ENCODE assay signal across 1 cellular context in the genomic region with DNA sequence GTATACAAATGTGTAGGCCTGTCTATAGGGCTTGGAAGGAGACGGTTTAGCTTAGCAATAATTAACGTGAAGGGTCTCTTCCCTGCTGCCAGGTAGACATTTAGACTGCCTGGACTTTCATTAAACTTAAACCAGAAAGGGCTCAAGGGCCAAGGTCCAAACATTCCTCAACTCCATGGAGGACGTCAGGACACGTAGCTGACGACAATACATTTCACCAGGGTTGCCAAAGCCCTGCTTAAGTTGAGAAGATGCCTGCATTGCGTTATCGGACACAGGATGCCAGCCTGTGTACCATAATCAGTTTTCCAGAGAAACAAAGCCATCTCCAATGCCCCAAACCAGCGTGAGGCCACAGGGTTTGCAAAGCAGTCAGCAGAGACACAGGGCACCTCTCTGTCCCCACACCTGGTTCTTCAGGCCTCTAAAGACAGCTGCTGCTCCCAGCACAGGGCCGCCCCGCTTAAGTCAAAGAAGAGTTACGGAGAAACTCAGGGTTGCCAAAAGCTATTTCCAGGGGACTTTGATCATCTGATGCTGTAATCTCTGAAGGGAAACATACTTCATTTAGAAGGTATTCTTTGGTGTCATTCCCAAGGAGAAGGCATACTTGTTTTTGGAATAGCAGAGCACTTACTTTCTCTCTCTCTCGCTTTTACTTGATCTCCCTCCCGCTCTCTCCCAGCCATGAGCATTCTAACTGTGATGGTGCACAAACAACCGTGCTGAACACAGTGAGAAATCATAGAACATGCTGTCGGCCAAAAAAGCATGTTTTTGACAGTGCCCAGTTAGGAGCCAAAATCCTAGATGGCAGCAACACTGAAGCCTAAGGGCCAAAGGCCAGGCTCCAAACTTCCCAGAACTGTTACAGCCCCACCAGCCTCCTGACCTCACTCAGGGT.
TF ChIP-seq lines count a peak whose summit lies in the region.

No MANE protein-coding gene starts in this region.

TF ChIP-seq in HepG2, 621 proteins besides CTCF, POLR2A, EP300 and RAD21 (continued from another document and continues in another):
- peak; percentile 61; the same call in 1 of the 2 replicates for TF ChIP-seq ESRRA (CRISPR knock-in tag; IDR thresholded peaks at IDR 0.05; ENCODE audit: low read depth)
- TF ChIP-seq SRSF9 (IDR thresholded peaks at IDR 0.05; ENCODE audit: borderline replicate concordance, insufficient read depth, low read depth, low read length, poor library complexity, severe bottlenecking), result no peak
- no peak for TF ChIP-seq SRY (CRISPR knock-in tag; IDR thresholded peaks at IDR 0.05)
- TF ChIP-seq TARDBP (CRISPR knock-in tag; IDR thresholded peaks at IDR 0.05), result 0 out of 2 replicates have a peak, but pooled peaks have one; percentile 46
- TF ChIP-seq FOXA3 (CRISPR knock-in tag; IDR thresholded peaks at IDR 0.05), result 0 out of 2 replicates have a peak, but pooled peaks have one; percentile 8
- TF ChIP-seq, protein P1, sequence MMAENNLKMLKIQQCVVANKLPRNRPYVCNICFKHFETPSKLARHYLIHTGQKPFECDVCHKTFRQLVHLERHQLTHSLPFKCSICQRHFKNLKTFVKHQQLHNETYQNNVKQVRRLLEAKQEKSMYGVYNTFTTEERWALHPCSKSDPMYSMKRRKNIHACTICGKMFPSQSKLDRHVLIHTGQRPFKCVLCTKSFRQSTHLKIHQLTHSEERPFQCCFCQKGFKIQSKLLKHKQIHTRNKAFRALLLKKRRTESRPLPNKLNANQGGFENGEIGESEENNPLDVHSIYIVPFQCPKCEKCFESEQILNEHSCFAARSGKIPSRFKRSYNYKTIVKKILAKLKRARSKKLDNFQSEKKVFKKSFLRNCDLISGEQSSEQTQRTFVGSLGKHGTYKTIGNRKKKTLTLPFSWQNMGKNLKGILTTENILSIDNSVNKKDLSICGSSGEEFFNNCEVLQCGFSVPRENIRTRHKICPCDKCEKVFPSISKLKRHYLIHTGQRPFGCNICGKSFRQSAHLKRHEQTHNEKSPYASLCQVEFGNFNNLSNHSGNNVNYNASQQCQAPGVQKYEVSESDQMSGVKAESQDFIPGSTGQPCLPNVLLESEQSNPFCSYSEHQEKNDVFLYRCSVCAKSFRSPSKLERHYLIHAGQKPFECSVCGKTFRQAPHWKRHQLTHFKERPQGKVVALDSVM (CRISPR knock-in tag; IDR thresholded peaks at IDR 0.05), result no peak
- TF ChIP-seq HNF4A (CRISPR knock-in tag; IDR thresholded peaks at IDR 0.05), result peak; percentile 75
- no peak for TF ChIP-seq KAT2B (IDR thresholded peaks at IDR 0.05; ENCODE audit: borderline replicate concordance, low read depth, low read length)
- TF ChIP-seq POGZ (CRISPR knock-in tag; IDR thresholded peaks at IDR 0.05), result peak; percentile 44; the same call in 1 of the 2 replicates
- no peak for TF ChIP-seq ZBTB42 (CRISPR knock-in tag; IDR thresholded peaks at IDR 0.05)
- TF ChIP-seq, protein P2, sequence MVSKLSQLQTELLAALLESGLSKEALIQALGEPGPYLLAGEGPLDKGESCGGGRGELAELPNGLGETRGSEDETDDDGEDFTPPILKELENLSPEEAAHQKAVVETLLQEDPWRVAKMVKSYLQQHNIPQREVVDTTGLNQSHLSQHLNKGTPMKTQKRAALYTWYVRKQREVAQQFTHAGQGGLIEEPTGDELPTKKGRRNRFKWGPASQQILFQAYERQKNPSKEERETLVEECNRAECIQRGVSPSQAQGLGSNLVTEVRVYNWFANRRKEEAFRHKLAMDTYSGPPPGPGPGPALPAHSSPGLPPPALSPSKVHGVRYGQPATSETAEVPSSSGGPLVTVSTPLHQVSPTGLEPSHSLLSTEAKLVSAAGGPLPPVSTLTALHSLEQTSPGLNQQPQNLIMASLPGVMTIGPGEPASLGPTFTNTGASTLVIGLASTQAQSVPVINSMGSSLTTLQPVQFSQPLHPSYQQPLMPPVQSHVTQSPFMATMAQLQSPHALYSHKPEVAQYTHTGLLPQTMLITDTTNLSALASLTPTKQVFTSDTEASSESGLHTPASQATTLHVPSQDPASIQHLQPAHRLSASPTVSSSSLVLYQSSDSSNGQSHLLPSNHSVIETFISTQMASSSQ (IDR thresholded peaks at IDR 0.05; ENCODE audit: low read depth), result no peak
- TF ChIP-seq, protein P2 (CRISPR knock-in tag; IDR thresholded peaks at IDR 0.05; ENCODE audit: borderline replicate concordance), result no peak
- no peak for TF ChIP-seq SRF (IDR thresholded peaks at IDR 0.05; ENCODE audit: low read depth, low read length)
- TF ChIP-seq ZNF292 (CRISPR knock-in tag; IDR thresholded peaks at IDR 0.05; ENCODE audit: borderline replicate concordance, low read depth), result 0 out of 2 replicates have a peak, but pooled peaks have one; percentile 56
- TF ChIP-seq CREM (IDR thresholded peaks at IDR 0.05), result peak; percentile 41; the same call in 1 of the 2 replicates
- no peak for TF ChIP-seq CREM (CRISPR knock-in tag; IDR thresholded peaks at IDR 0.05)
- TF ChIP-seq ZBTB8A (CRISPR knock-in tag; IDR thresholded peaks at IDR 0.05; ENCODE audit: borderline replicate concordance, low read depth), result no peak
- TF ChIP-seq ZFY (CRISPR knock-in tag; IDR thresholded peaks at IDR 0.05), result peak; percentile 27; the same call in 1 of the 2 replicates
- TF ChIP-seq KLF13 (CRISPR knock-in tag; IDR thresholded peaks at IDR 0.05), result no peak
- TF ChIP-seq ZNF501 (CRISPR knock-in tag; IDR thresholded peaks at IDR 0.05), result peak; percentile 49; the same call in 1 of the 2 replicates
- TF ChIP-seq NCOA2 (CRISPR knock-in tag; IDR thresholded peaks at IDR 0.05), result no peak
- TF ChIP-seq GFI1 (CRISPR knock-in tag; IDR thresholded peaks at IDR 0.05; ENCODE audit: borderline replicate concordance), result no peak
- TF ChIP-seq, protein P3, sequence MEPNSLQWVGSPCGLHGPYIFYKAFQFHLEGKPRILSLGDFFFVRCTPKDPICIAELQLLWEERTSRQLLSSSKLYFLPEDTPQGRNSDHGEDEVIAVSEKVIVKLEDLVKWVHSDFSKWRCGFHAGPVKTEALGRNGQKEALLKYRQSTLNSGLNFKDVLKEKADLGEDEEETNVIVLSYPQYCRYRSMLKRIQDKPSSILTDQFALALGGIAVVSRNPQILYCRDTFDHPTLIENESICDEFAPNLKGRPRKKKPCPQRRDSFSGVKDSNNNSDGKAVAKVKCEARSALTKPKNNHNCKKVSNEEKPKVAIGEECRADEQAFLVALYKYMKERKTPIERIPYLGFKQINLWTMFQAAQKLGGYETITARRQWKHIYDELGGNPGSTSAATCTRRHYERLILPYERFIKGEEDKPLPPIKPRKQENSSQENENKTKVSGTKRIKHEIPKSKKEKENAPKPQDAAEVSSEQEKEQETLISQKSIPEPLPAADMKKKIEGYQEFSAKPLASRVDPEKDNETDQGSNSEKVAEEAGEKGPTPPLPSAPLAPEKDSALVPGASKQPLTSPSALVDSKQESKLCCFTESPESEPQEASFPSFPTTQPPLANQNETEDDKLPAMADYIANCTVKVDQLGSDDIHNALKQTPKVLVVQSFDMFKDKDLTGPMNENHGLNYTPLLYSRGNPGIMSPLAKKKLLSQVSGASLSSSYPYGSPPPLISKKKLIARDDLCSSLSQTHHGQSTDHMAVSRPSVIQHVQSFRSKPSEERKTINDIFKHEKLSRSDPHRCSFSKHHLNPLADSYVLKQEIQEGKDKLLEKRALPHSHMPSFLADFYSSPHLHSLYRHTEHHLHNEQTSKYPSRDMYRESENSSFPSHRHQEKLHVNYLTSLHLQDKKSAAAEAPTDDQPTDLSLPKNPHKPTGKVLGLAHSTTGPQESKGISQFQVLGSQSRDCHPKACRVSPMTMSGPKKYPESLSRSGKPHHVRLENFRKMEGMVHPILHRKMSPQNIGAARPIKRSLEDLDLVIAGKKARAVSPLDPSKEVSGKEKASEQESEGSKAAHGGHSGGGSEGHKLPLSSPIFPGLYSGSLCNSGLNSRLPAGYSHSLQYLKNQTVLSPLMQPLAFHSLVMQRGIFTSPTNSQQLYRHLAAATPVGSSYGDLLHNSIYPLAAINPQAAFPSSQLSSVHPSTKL (CRISPR knock-in tag; IDR thresholded peaks at IDR 0.05), result peak; percentile 51
- TF ChIP-seq MEF2D (CRISPR knock-in tag; IDR thresholded peaks at IDR 0.05), result no peak
- no peak for TF ChIP-seq ZNF432 (CRISPR knock-in tag; IDR thresholded peaks at IDR 0.05; ENCODE audit: borderline replicate concordance)
- TF ChIP-seq SNRNP70 (IDR thresholded peaks at IDR 0.05; ENCODE audit: low read depth, low read length), result no peak
- TF ChIP-seq, protein P4, sequence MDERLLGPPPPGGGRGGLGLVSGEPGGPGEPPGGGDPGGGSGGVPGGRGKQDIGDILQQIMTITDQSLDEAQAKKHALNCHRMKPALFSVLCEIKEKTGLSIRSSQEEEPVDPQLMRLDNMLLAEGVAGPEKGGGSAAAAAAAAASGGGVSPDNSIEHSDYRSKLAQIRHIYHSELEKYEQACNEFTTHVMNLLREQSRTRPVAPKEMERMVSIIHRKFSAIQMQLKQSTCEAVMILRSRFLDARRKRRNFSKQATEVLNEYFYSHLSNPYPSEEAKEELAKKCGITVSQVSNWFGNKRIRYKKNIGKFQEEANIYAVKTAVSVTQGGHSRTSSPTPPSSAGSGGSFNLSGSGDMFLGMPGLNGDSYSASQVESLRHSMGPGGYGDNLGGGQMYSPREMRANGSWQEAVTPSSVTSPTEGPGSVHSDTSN (CRISPR knock-in tag; IDR thresholded peaks at IDR 0.05), result no peak
- TF ChIP-seq ZMAT3 (CRISPR knock-in tag; conservative IDR thresholded peaks at IDR 0.05), result no peak
- no peak for TF ChIP-seq MAZ (IDR thresholded peaks at IDR 0.05; ENCODE audit: borderline replicate concordance, low read depth, low read length)
- 0 out of 2 replicates have a peak, but pooled peaks have one; percentile 14 for TF ChIP-seq MAZ (CRISPR knock-in tag; IDR thresholded peaks at IDR 0.05; ENCODE audit: low read depth)
- no peak for TF ChIP-seq ZNF552 (CRISPR knock-in tag; IDR thresholded peaks at IDR 0.05; ENCODE audit: borderline replicate concordance)
- TF ChIP-seq ZNF737 (CRISPR knock-in tag; IDR thresholded peaks at IDR 0.05; ENCODE audit: borderline replicate concordance), result no peak
- TF ChIP-seq TCF12 (IDR thresholded peaks at IDR 0.05), result no peak
- no peak for TF ChIP-seq TCF12 (CRISPR knock-in tag; IDR thresholded peaks at IDR 0.05)
- peak; percentile 35; the same call in 1 of the 2 replicates for TF ChIP-seq MEIS2 (CRISPR knock-in tag; IDR thresholded peaks at IDR 0.05)
- peak; percentile 17 for TF ChIP-seq ZEB1 (IDR thresholded peaks at IDR 0.05; ENCODE audit: insufficient replicate concordance, low read depth)
- TF ChIP-seq, protein P5, sequence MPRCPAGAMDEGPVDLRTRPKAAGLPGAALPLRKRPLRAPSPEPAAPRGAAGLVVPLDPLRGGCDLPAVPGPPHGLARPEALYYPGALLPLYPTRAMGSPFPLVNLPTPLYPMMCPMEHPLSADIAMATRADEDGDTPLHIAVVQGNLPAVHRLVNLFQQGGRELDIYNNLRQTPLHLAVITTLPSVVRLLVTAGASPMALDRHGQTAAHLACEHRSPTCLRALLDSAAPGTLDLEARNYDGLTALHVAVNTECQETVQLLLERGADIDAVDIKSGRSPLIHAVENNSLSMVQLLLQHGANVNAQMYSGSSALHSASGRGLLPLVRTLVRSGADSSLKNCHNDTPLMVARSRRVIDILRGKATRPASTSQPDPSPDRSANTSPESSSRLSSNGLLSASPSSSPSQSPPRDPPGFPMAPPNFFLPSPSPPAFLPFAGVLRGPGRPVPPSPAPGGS (CRISPR knock-in tag; IDR thresholded peaks at IDR 0.05), result no peak
- TF ChIP-seq RCOR2 (CRISPR knock-in tag; IDR thresholded peaks at IDR 0.05), result 0 out of 2 replicates have a peak, but pooled peaks have one; percentile 43
- no peak for TF ChIP-seq GABPB1 (CRISPR knock-in tag; IDR thresholded peaks at IDR 0.05)
- peak; percentile 40 for TF ChIP-seq XRCC5 (optimal IDR thresholded peaks at IDR 0.05; ENCODE audit: low read length)
- TF ChIP-seq, protein P6, sequence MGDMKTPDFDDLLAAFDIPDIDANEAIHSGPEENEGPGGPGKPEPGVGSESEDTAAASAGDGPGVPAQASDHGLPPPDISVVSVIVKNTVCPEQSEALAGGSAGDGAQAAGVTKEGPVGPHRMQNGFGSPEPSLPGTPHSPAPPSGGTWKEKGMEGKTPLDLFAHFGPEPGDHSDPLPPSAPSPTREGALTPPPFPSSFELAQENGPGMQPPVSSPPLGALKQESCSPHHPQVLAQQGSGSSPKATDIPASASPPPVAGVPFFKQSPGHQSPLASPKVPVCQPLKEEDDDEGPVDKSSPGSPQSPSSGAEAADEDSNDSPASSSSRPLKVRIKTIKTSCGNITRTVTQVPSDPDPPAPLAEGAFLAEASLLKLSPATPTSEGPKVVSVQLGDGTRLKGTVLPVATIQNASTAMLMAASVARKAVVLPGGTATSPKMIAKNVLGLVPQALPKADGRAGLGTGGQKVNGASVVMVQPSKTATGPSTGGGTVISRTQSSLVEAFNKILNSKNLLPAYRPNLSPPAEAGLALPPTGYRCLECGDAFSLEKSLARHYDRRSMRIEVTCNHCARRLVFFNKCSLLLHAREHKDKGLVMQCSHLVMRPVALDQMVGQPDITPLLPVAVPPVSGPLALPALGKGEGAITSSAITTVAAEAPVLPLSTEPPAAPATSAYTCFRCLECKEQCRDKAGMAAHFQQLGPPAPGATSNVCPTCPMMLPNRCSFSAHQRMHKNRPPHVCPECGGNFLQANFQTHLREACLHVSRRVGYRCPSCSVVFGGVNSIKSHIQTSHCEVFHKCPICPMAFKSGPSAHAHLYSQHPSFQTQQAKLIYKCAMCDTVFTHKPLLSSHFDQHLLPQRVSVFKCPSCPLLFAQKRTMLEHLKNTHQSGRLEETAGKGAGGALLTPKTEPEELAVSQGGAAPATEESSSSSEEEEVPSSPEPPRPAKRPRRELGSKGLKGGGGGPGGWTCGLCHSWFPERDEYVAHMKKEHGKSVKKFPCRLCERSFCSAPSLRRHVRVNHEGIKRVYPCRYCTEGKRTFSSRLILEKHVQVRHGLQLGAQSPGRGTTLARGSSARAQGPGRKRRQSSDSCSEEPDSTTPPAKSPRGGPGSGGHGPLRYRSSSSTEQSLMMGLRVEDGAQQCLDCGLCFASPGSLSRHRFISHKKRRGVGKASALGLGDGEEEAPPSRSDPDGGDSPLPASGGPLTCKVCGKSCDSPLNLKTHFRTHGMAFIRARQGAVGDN (CRISPR knock-in tag; IDR thresholded peaks at IDR 0.05), result 0 out of 2 replicates have a peak, but pooled peaks have one; percentile 16
- TF ChIP-seq ZNF160 (CRISPR knock-in tag; IDR thresholded peaks at IDR 0.05), result 0 out of 2 replicates have a peak, but pooled peaks have one; percentile 35
- TF ChIP-seq ZNF354B (CRISPR knock-in tag; IDR thresholded peaks at IDR 0.05), result 0 out of 2 replicates have a peak, but pooled peaks have one; percentile 42
